9 cellular contexts compared by ENCODE assay signal in genomic region chr17:10683853-10684252, GRCh38. TPM values are rescaled to one million over a fixed set of nuclear protein-coding genes. Genes with fewer than 3 reads are reported as not detected.
DNase-seq lines count a peak whose midpoint lies in the region; ATAC-seq and TF ChIP-seq lines count a peak whose summit lies in the region.
"Had no signal": no experiment of that assay in that cellular context is flagged by ENCODE, and none has a peak within 500 bp of the region (broad histone marks: within the 10 kb centered on the region; RNA-seq: fewer than 3 reads in every experiment).

No MANE protein-coding gene starts in this region.

- WGBS in endodermal cell (ENCODE audit: insufficient coverage in 1 of 2, insufficient read length in 1 of 2), 2 experiments: 73 to 85% methylated on average over 2 of the region's 2 CpGs
- WGBS in psoas muscle, 3 donors: 50 to 67% (median 51%) methylated on average over 2 of the region's 2 CpGs

- H3K4me1 Mint-ChIP-seq in endodermal cell: no peaks in the 10 kb centered on the region

- H3K27ac Mint-ChIP-seq in endodermal cell: no peak overlapping the region

- H3K36me3 ChIP-seq in endodermal cell (ENCODE audit: control insufficient read depth, insufficient read depth, low read length) (peaks cover 85% of the 10 kb centered on the region), psoas muscle (ENCODE audit: insufficient read depth in 1 of 2, low read depth in 1 of 2) (peaks cover 9 to 93% of the 10 kb centered on the region in 2 donors)

- no peaks in the 10 kb centered on the region for H3K9me3 Mint-ChIP-seq in endodermal cell

- DNase-seq in NCI-H446 treated with DMSO at 0.1 percent for 48 hours (lab: John Stamatoyannopoulos, UW) (peak; percentile 1), endodermal cell (no peak), psoas muscle (no peak), AG20443 (ENCODE audit: low spot score) (no peak), Right ventricle myocardium inferior (ENCODE audit: missing footprints) (no peak), HK-2 (ENCODE audit: unreplicated experiment) (no peak)
- DNase-seq: Right ventricle myocardium superior had no signal

- peaks cover 69% of the 10 kb centered on the region for H3K36me3 Mint-ChIP-seq in endodermal cell (ENCODE audit: low read depth)

- TF ChIP-seq CTCF in GM12873 (IDR thresholded peaks at IDR 0.05; ENCODE audit: insufficient read depth, low read depth, low read length, missing control alignments) (peak; percentile 64), endodermal cell (conservative IDR thresholded peaks at IDR 0.05) (peak; percentile 81), psoas muscle (IDR thresholded peaks at IDR 0.05) (peak; percentile 30)

- H3K4me3 Mint-ChIP-seq in endodermal cell: no peak overlapping the region

- H3K27ac ChIP-seq in endodermal cell (ENCODE audit: low read depth, low read length): no peak overlapping the region
- H3K27ac ChIP-seq in psoas muscle: no peak overlapping the region
- H3K27ac ChIP-seq: skin epidermis had no signal

- H3K9me3 ChIP-seq in endodermal cell (ENCODE audit: control insufficient read depth, low read length): no peaks in the 10 kb centered on the region
- no peaks in the 10 kb centered on the region for H3K9me3 ChIP-seq in psoas muscle

- H3K4me1 ChIP-seq in endodermal cell (ENCODE audit: control insufficient read depth, insufficient read depth, low read length) (no peaks in the 10 kb centered on the region), psoas muscle (no peaks in the 10 kb centered on the region)

- no peak for ATAC-seq in psoas muscle
- ATAC-seq in Right ventricle myocardium inferior: no peak

- no peak overlapping the region for H3K9ac ChIP-seq in endodermal cell (ENCODE audit: extremely low read depth, low read length, poor library complexity, severe bottlenecking)

- intact Hi-C loops in psoas muscle (cut with DNase I): no loop called here
- intact Hi-C loops in Right ventricle myocardium inferior (cut with DNase I): no loop called here

- H3K27me3 ChIP-seq in endodermal cell (ENCODE audit: control insufficient read depth, insufficient read depth, low read length, poor library complexity, severe bottlenecking) (no peaks in the 10 kb centered on the region), psoas muscle (ENCODE audit: insufficient read depth in 3 of 3, low read length in 2 of 3) (no peaks in the 10 kb centered on the region)

- H3K27me3 Mint-ChIP-seq in endodermal cell (ENCODE audit: insufficient read depth): no peaks in the 10 kb centered on the region

- H3K4me3 ChIP-seq in endodermal cell (ENCODE audit: low read length) (no peak overlapping the region), psoas muscle (no peak overlapping the region)
- H3K4me3 ChIP-seq: skin epidermis had no signal

RNA-seq across cellular contexts. Expression of gene SCO1, which starts 13.5 kb away (rescaled TPM):
- total RNA-seq in endodermal cell (10 to 100 TPM; 43.3 to 43.9 TPM), psoas muscle (10 to 100 TPM; 25.9 to 36.1 (median 27.5) TPM), Right ventricle myocardium inferior (30.9 TPM)
- polyA plus RNA-seq in endodermal cell (2013, experiment 1 of 2): 27.9 TPM
- 25.1 TPM for polyA plus RNA-seq in endodermal cell (2013, experiment 2 of 2)
- polyA plus RNA-seq in psoas muscle: 10 to 100 TPM; 17.5 to 38.9 (median 28.6) TPM

RNA-seq across cellular contexts. Expression of gene ADPRM, which starts 13.5 kb away (rescaled TPM):
- total RNA-seq in endodermal cell (1 to 10 TPM; 6.8 to 8.9 TPM), psoas muscle (10 to 100 TPM in 2 of 4 donors, 1 to 10 TPM in 2; 8.9 to 15.8 (median 10.6) TPM), Right ventricle myocardium inferior (3.8 TPM)
- polyA plus RNA-seq in endodermal cell (2013, experiment 1 of 2): 15.5 TPM
- 11.5 TPM for polyA plus RNA-seq in endodermal cell (2013, experiment 2 of 2)
- 10 to 100 TPM; 10.6 to 14.6 (median 13.7) TPM for polyA plus RNA-seq in psoas muscle

RNA-seq across cellular contexts. Expression of gene MYH3, which starts 26.7 kb away (rescaled TPM):
- 1 to 10 TPM; 1.7 to 2.0 TPM for total RNA-seq in endodermal cell
- polyA plus RNA-seq in endodermal cell (2013, experiment 1 of 2): 0.82 TPM
- polyA plus RNA-seq in endodermal cell (2013, experiment 2 of 2): 1.1 TPM
- 100 to 1,000 TPM in 1 of 4 donors, 10 to 100 TPM in 1, 1 to 10 TPM in 2; 5.8 to 261 (median 34.6) TPM for total RNA-seq in psoas muscle
- polyA plus RNA-seq in psoas muscle: 1 to 10 TPM; 1.9 to 5.4 (median 2.1) TPM
- 0.43 TPM for total RNA-seq in Right ventricle myocardium inferior

RNA-seq across cellular contexts. Expression of gene TMEM220, which starts 46.0 kb away (rescaled TPM):
- total RNA-seq in endodermal cell (10 to 100 TPM in 1 of 2 donors, 1 to 10 TPM in 1; 1.4 to 10.9 TPM), psoas muscle (1 to 10 TPM; 4.2 to 8.9 (median 6.5) TPM), Right ventricle myocardium inferior (9.8 TPM)
- polyA plus RNA-seq in endodermal cell (2013, experiment 1 of 2): 1.7 TPM
- polyA plus RNA-seq in endodermal cell (2013, experiment 2 of 2): 0.41 TPM
- 1 to 10 TPM; 3.4 to 4.9 (median 3.6) TPM for polyA plus RNA-seq in psoas muscle

Comparison
In these comparisons a context has a peak if more than half of its experiments do, and no peak if none do; other contexts are left out.
1. CTCF ChIP-seq: peak in every context shown above with its lines; median percentile 81 in endodermal cell; 64 in GM12873; 30 in psoas muscle.